26 cellular contexts compared by ENCODE assay signal in the genomic region with DNA sequence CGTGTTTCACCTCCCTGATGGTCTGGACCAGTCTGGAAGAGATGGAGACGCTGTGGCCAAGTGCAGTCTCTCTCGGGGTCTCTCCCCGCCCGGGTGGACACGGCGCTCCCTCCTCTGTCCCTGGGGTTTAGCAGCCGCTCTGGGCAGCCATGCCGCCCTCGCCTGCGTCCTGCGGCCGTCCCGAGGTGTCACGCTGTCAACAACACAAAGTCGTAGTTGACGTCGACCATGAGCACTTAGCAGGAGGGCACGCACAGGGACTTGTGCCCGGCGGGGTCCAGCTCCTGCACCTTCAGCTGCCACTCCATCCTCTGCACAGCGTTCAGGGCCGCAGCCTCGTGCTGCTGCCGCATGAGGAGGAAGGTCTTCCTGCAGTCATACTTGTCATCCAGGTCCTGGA.
A peak's percentile ranks its signal among the peaks of the same experiment; 100 is the strongest.
DNase-seq lines count a peak whose midpoint lies in the region; ATAC-seq and TF ChIP-seq lines count a peak whose summit lies in the region.
"Had no signal": no experiment of that assay in that cellular context is flagged by ENCODE, and none has a peak within 500 bp of the region (broad histone marks: within the 10 kb centered on the region; RNA-seq: fewer than 3 reads in every experiment).

No MANE protein-coding gene starts in this region.

- no peaks in the 10 kb centered on the region for H3K9me3 ChIP-seq in lower lobe of right lung
- no peaks in the 10 kb centered on the region for H3K9me3 ChIP-seq in upper lobe of left lung
- H3K9me3 ChIP-seq: BLaER1, HAP-1, MG63 had no signal

- no peak for TF ChIP-seq EP300 in upper lobe of left lung (IDR thresholded peaks at IDR 0.05)

- peak; percentile 12 for DNase-seq in H7
- peak; percentile 3 for DNase-seq in UCSD-AML1 (lab: John Stamatoyannopoulos, UW; ENCODE audit: unreplicated experiment)
- DNase-seq in lower lobe of right lung: peak; percentile 41
- DNase-seq in upper lobe of left lung: peak in 1 of 2 donors; percentile 80
- no peak for DNase-seq in RPMI8226
- no peak for DNase-seq in natural killer cell
- DNase-seq: CD4-positive, CD25-positive, alpha-beta regulatory T cell; DMS79; EL; GDM1; HFFc6; IMR-90; KG1; MG63; NCI-H1105 treated with DMSO at 0.1 percent for 48 hours; NCI-H2029; NCI-H446 treated with DMSO at 0.1 percent for 48 hours; NCI-H526; NCI-H82; PC-9; SHP77 had no signal

- no peak overlapping the region for H3K4me3 Mint-ChIP-seq in natural killer cell
- H3K4me3 Mint-ChIP-seq: CD4-positive, CD25-positive, alpha-beta regulatory T cell; GM23338; HFFc6 had no signal

- intact Hi-C loops in lower lobe of right lung (cut with DNase I): no loop called here
- intact Hi-C loops in natural killer cell (cut with micrococcal nuclease): no loop called here

- TF ChIP-seq CTCF in lower lobe of right lung (IDR thresholded peaks at IDR 0.05) (no peak), upper lobe of left lung (IDR thresholded peaks at IDR 0.05) (no peak), natural killer cell (IDR thresholded peaks at IDR 0.05) (no peak)

- 89 to 93% methylated on average over 8 to 25 of the region's 25 CpGs for WGBS in upper lobe of left lung, 2 donors

- no peaks in the 10 kb centered on the region for H3K27me3 Mint-ChIP-seq in natural killer cell (ENCODE audit: low read depth in 2 of 2)
- H3K27me3 Mint-ChIP-seq: CD4-positive, CD25-positive, alpha-beta regulatory T cell had no signal

- H3K4me1 ChIP-seq in lower lobe of right lung (no peaks in the 10 kb centered on the region), upper lobe of left lung (no peaks in the 10 kb centered on the region)
- H3K4me1 ChIP-seq: BLaER1 had no signal

- H3K27ac ChIP-seq in lower lobe of right lung (no peak overlapping the region), upper lobe of left lung (no peak overlapping the region)
- H3K27ac ChIP-seq: BLaER1, PC-9 had no signal

- peak in 1 of 2 donors; percentile 38 for ATAC-seq in lower lobe of right lung
- ATAC-seq in upper lobe of left lung (ENCODE audit: low FRiP score in 2 of 2): peak; percentile 24 to 68
- ATAC-seq in esophagus mucosa: no peak
- no peak for ATAC-seq in natural killer cell
- ATAC-seq: GM12878, GM23338 had no signal

- H3K9me3 Mint-ChIP-seq in natural killer cell: peaks cover 8 to 10% of the 10 kb centered on the region in 2 donors
- H3K9me3 Mint-ChIP-seq: GM23338 had no signal

- H3K4me1 Mint-ChIP-seq in natural killer cell: no peaks in the 10 kb centered on the region
- H3K4me1 Mint-ChIP-seq: CD4-positive, CD25-positive, alpha-beta regulatory T cell; GM23338 had no signal

- H3K4me3 ChIP-seq in H7 (ENCODE audit: insufficient read depth, low read depth, low read length) (no peak overlapping the region), lower lobe of right lung (no peak overlapping the region), upper lobe of left lung (no peak overlapping the region)
- H3K4me3 ChIP-seq: BLaER1, GM12878, GM23338, HAP-1, MG63, PC-9 had no signal

- no peak overlapping the region for H3K27ac Mint-ChIP-seq in natural killer cell
- H3K27ac Mint-ChIP-seq: CD4-positive, CD25-positive, alpha-beta regulatory T cell; GM23338; HFFc6 had no signal

- no peaks in the 10 kb centered on the region for H3K36me3 ChIP-seq in H7 (replicated peaks; ENCODE audit: control insufficient read depth, insufficient read depth, low read length)
- no peaks in the 10 kb centered on the region for H3K36me3 ChIP-seq in lower lobe of right lung
- H3K36me3 ChIP-seq in upper lobe of left lung: no peaks in the 10 kb centered on the region
- H3K36me3 ChIP-seq: BLaER1, HAP-1, MG63 had no signal

- peaks cover 11% of the 10 kb centered on the region for H3K36me3 Mint-ChIP-seq in natural killer cell
- H3K36me3 Mint-ChIP-seq: CD4-positive, CD25-positive, alpha-beta regulatory T cell had no signal

- H3K27me3 ChIP-seq in H7 (ENCODE audit: control insufficient read depth, insufficient read depth, low read length) (no peaks in the 10 kb centered on the region), lower lobe of right lung (ENCODE audit: low read depth) (no peaks in the 10 kb centered on the region), upper lobe of left lung (no peaks in the 10 kb centered on the region)
- H3K27me3 ChIP-seq: BLaER1, MG63 had no signal

- TF ChIP-seq POLR2A in upper lobe of left lung (IDR thresholded peaks at IDR 0.05): no peak

Comparison
In these comparisons a context has a peak if more than half of its experiments do, and no peak if none do; other contexts are left out.
1. DNase-seq: peak in H7 (single experiment), UCSD-AML1 (single experiment) and lower lobe of right lung (single experiment); none in RPMI8226 (single experiment) and natural killer cell (single experiment).
2. ATAC-seq: peak in upper lobe of left lung (2 of 2); none in esophagus mucosa (single experiment) and natural killer cell (0 of 3).